ENCODE assay signal across 20 cellular contexts in the genomic region with DNA sequence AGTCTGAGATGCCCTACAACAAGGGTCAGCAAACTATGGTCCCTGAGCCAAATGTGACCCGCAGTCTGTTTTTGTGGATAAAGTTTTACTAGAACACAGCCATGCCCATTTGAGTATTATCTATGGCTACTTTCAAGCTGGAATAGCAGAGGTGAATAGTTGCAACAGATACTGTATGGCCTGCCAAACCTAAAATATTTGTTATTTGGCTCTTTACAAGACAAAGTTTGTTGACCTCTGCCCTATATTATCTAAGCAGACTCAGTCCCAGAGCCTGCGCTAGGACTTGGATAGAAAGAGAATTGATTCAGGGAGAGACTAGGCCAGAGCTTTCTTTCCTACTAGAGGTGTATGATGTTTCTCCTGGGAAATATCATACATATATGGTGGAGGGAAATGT.
"Had no signal": no experiment of that assay in that cellular context is flagged by ENCODE, and none has a peak within 500 bp of the region (broad histone marks: within the 10 kb centered on the region; RNA-seq: fewer than 3 reads in every experiment).

No MANE protein-coding gene starts in this region.

- H3K36me3 ChIP-seq: esophagus squamous epithelium, prostate gland, right atrium auricular region had no signal

- H3K27ac Mint-ChIP-seq: activated CD4-positive, alpha-beta memory T cell treated with anti-CD3 and anti-CD28 coated beads for 36 hours; activated naive CD8-positive, alpha-beta T cell treated with anti-CD3 and anti-CD28 coated beads, Interleukin-2, amount 10 ng/mL, durations not matched to agents 7 days and 5 days; activated T-helper 2 cell treated with anti-CD3 and anti-CD28 coated beads, Interferon-gamma antibody, Interleukin-2, Interleukin-4, amounts not matched to agents 10 μg/mL and 5 μg/mL and 100 μg/mL, durations not matched to agents 14 hours and 24 hours and 36 hours; dendritic cell treated with granulocyte-macrophage colony-stimulating factor and Interleukin-4, amounts not matched to agents 40 ng/mL and 50 ng/mL, for 4 days; stimulated activated naive CD8-positive, alpha-beta T cell treated with anti-CD3 and anti-CD28 coated beads, Interleukin-15, amount 100 ng/mL, for 72 hours; T-helper 2 cell treated with Interferon-gamma antibody and Interleukin-4, amounts not matched to agents 5 μg/mL and 100 μg/mL, for 36 hours; type B pancreatic cell; WTC11 had no signal

- H3K27me3 ChIP-seq: esophagus squamous epithelium, foreskin keratinocyte, hepatocyte, right atrium auricular region had no signal

- H3K4me1 ChIP-seq: esophagus squamous epithelium, foreskin keratinocyte, prostate gland, right atrium auricular region had no signal

- ATAC-seq: foreskin keratinocyte; stimulated activated naive CD8-positive, alpha-beta T cell treated with anti-CD3 and anti-CD28 coated beads, Interleukin-15, amount 100 ng/mL, for 72 hours had no signal

- H3K27me3 Mint-ChIP-seq: activated CD4-positive, alpha-beta memory T cell treated with anti-CD3 and anti-CD28 coated beads for 36 hours; activated naive CD8-positive, alpha-beta T cell treated with anti-CD3 and anti-CD28 coated beads, Interleukin-2, amount 10 ng/mL, durations not matched to agents 7 days and 5 days; dendritic cell treated with granulocyte-macrophage colony-stimulating factor and Interleukin-4, amounts not matched to agents 40 ng/mL and 50 ng/mL, for 4 days; stimulated activated naive CD8-positive, alpha-beta T cell treated with anti-CD3 and anti-CD28 coated beads, Interleukin-15, amount 100 ng/mL, for 72 hours; type B pancreatic cell had no signal

- H3K4me2 ChIP-seq: hepatocyte, smooth muscle cell had no signal

- H3K27ac ChIP-seq: esophagus squamous epithelium, foreskin keratinocyte, hepatocyte, prostate gland had no signal

- H3K4me1 Mint-ChIP-seq: activated naive CD8-positive, alpha-beta T cell treated with anti-CD3 and anti-CD28 coated beads, Interleukin-2, amount 10 ng/mL, durations not matched to agents 7 days and 5 days; WTC11 had no signal

- H3K4me3 Mint-ChIP-seq: activated CD4-positive, alpha-beta memory T cell treated with anti-CD3 and anti-CD28 coated beads for 36 hours; activated naive CD8-positive, alpha-beta T cell treated with anti-CD3 and anti-CD28 coated beads, Interleukin-2, amount 10 ng/mL, durations not matched to agents 7 days and 5 days; dendritic cell treated with granulocyte-macrophage colony-stimulating factor and Interleukin-4, amounts not matched to agents 40 ng/mL and 50 ng/mL, for 4 days; stimulated activated naive CD8-positive, alpha-beta T cell treated with anti-CD3 and anti-CD28 coated beads, Interleukin-15, amount 100 ng/mL, for 72 hours; T-helper 2 cell treated with Interferon-gamma antibody and Interleukin-4, amounts not matched to agents 5 μg/mL and 100 μg/mL, for 36 hours; type B pancreatic cell; WTC11 had no signal

- H3K9me3 Mint-ChIP-seq: activated CD4-positive, alpha-beta memory T cell treated with anti-CD3 and anti-CD28 coated beads for 36 hours; activated naive CD8-positive, alpha-beta T cell treated with anti-CD3 and anti-CD28 coated beads, Interleukin-2, amount 10 ng/mL, durations not matched to agents 7 days and 5 days; activated T-helper 2 cell treated with anti-CD3 and anti-CD28 coated beads, Interferon-gamma antibody, Interleukin-2, Interleukin-4, amounts not matched to agents 10 μg/mL and 5 μg/mL and 100 μg/mL, durations not matched to agents 14 hours and 24 hours and 36 hours; dendritic cell treated with granulocyte-macrophage colony-stimulating factor and Interleukin-4, amounts not matched to agents 40 ng/mL and 50 ng/mL, for 4 days; stimulated activated naive CD8-positive, alpha-beta T cell treated with anti-CD3 and anti-CD28 coated beads, Interleukin-15, amount 100 ng/mL, for 72 hours; T-helper 2 cell treated with Interferon-gamma antibody and Interleukin-4, amounts not matched to agents 5 μg/mL and 100 μg/mL, for 36 hours; type B pancreatic cell had no signal

- DNase-seq: activated CD4-positive, alpha-beta memory T cell treated with anti-CD3 and anti-CD28 coated beads for 36 hours; activated CD4-positive, alpha-beta T cell treated with anti-CD3 and anti-CD28 coated beads for 4 hours; activated naive CD4-positive, alpha-beta T cell treated with Interleukin-2 at 50 U/mL for 16 hours; activated naive CD8-positive, alpha-beta T cell treated with anti-CD3 and anti-CD28 coated beads, Interleukin-2, amount 10 ng/mL, durations not matched to agents 7 days and 5 days; activated T-cell treated with anti-CD3 and anti-CD28 coated beads, Interleukin-2, amount 50 U/mL, for 1 hour; anterior cingulate cortex; effector memory CD4-positive, alpha-beta T cell; esophagus squamous epithelium; foreskin keratinocyte; stimulated activated CD4-positive, alpha-beta T cell treated with anti-CD3 and anti-CD28 coated beads, Interleukin-4, amount 100 ng/mL, for 1 hour; stimulated activated naive CD8-positive, alpha-beta T cell treated with anti-CD3 and anti-CD28 coated beads, Interleukin-15, amount 100 ng/mL, for 72 hours had no signal

- H3K36me3 Mint-ChIP-seq: activated CD4-positive, alpha-beta memory T cell treated with anti-CD3 and anti-CD28 coated beads for 36 hours; activated naive CD8-positive, alpha-beta T cell treated with anti-CD3 and anti-CD28 coated beads, Interleukin-2, amount 10 ng/mL, durations not matched to agents 7 days and 5 days; type B pancreatic cell; WTC11 had no signal

- H3K9me3 ChIP-seq: esophagus squamous epithelium, prostate gland, right atrium auricular region had no signal

- H3K4me3 ChIP-seq: esophagus squamous epithelium, hepatocyte, prostate gland, right atrium auricular region, smooth muscle cell had no signal
